ENCODE assay signal across 10 cellular contexts in the genomic region with DNA sequence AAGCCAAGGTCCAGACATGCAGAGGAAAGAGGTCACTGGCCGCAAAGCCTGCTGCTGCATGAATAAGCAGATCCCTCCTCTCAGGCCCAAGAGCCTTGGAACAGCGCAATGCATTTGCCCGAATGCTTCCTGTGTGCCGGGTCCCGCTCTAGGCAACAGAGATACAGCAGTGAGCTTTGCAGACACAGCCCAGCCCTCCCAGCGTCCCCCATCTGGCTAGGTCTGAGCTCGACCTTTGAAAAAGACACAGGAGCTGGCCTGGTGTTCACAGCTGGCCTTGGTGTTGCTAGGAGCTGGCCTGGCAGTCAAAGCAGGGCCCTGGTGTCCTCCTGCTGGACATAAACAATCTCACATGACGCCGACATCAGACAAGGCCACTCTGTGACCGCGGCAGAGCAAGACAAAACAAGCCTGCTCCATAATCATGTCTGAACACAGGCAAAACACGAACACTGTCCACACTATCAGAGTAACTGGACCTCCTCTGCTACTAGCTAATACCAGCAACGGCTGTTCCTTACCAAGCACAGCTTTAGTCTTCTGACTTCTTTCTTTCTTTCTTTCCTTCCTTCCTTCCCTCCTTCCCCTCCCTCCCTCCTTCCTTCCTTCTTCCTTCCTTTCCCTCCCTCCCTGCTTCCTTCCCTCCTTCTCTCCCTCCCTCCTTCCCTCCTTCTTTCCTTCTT. TPM values are rescaled to one million over a fixed set of nuclear protein-coding genes. Genes with fewer than 3 reads are reported as not detected.
DNase-seq lines count a peak whose midpoint lies in the region; ATAC-seq and TF ChIP-seq lines count a peak whose summit lies in the region.
"Had no signal": no experiment of that assay in that cellular context is flagged by ENCODE, and none has a peak within 500 bp of the region (broad histone marks: within the 10 kb centered on the region; RNA-seq: fewer than 3 reads in every experiment).

No MANE protein-coding gene starts in this region.

- peak overlapping the region; percentile 61 for H3K27ac ChIP-seq in fibroblast of lung (ENCODE audit: insufficient read depth, low read length)
- H3K27ac ChIP-seq in thymus (ENCODE audit: low read depth) = peak overlapping the region; percentile 56
- H3K27ac ChIP-seq: vagina had no signal

- peak in 1 of 2 donors; percentile 18 for TF ChIP-seq CTCF in fibroblast of lung (conservative IDR thresholded peaks at IDR 0.05 in 1 of 2, IDR thresholded peaks at IDR 0.05 in 1 of 2; ENCODE audit: low read depth in 1 of 2, low read length in 2 of 2)
- TF ChIP-seq CTCF in mucosa of descending colon (IDR thresholded peaks at IDR 0.05) = no peak

- H4K20me1 ChIP-seq in fibroblast of lung (ENCODE audit: control insufficient read depth, extremely low read depth, insufficient read depth, low read length) = no peaks in the 10 kb centered on the region

- no peaks in the 10 kb centered on the region for H3K79me2 ChIP-seq in fibroblast of lung (ENCODE audit: control insufficient read depth, insufficient read depth, low read length)

- H3K27me3 ChIP-seq in fibroblast of lung (ENCODE audit: control insufficient read depth, insufficient read depth, low read length) (no peaks in the 10 kb centered on the region), thymus (ENCODE audit: control insufficient read depth, insufficient read depth) (no peaks in the 10 kb centered on the region)
- H3K27me3 ChIP-seq: vagina had no signal

- H3K9me3 ChIP-seq in fibroblast of lung (ENCODE audit: control insufficient read depth, insufficient read depth, low read depth, low read length) (no peaks in the 10 kb centered on the region), mucosa of descending colon (no peaks in the 10 kb centered on the region), thymus (ENCODE audit: control insufficient read depth) (no peaks in the 10 kb centered on the region)
- H3K9me3 ChIP-seq: vagina had no signal

- no peak overlapping the region for H3K4me3 ChIP-seq in fibroblast of lung (replicated peaks in 1 of 4; ENCODE audit: control extremely low read depth in 1 of 4, insufficient read depth in 1 of 4, low read depth in 3 of 4, low read length in 4 of 4)
- no peak overlapping the region for H3K4me3 ChIP-seq in mucosa of descending colon
- no peak overlapping the region for H3K4me3 ChIP-seq in thymus (ENCODE audit: low read length)
- H3K4me3 ChIP-seq: vagina had no signal

- peak overlapping the region; percentile 42 for H3K9ac ChIP-seq in fibroblast of lung (ENCODE audit: insufficient read depth, low read length)

- intact Hi-C loops in mucosa of descending colon (cut with DNase I, micrococcal nuclease) = no loop called here

- H3K4me1 ChIP-seq in fibroblast of lung (ENCODE audit: control insufficient read depth, extremely low read depth, insufficient read depth, low read length) (peaks cover 7% of the 10 kb centered on the region), mucosa of descending colon (ENCODE audit: low read depth) (peaks cover 1% of the 10 kb centered on the region), thymus (ENCODE audit: control insufficient read depth, insufficient read depth, low read length) (no peaks in the 10 kb centered on the region)
- H3K4me1 ChIP-seq: vagina had no signal

- H3K4me2 ChIP-seq in fibroblast of lung (ENCODE audit: extremely low read depth, insufficient read depth, low read length) = peak overlapping the region; percentile 44

- peak; percentile 14 for ATAC-seq in mucosa of descending colon
- ATAC-seq in GM21723 (IDR thresholded peaks at IDR 0.05; ENCODE audit: unreplicated experiment) = no peak
- ATAC-seq in GM18909 (IDR thresholded peaks at IDR 0.05; ENCODE audit: poor library complexity, unreplicated experiment) = no peak

- WGBS in thymus = 88% methylated on average over 13 of the region's 13 CpGs

- DNase-seq in SK-N-DZ (ENCODE audit: low spot score) (peak; percentile 72), fibroblast of lung (ENCODE audit: low read depth in 2 of 2) (peak; percentile 31 to 42), mucosa of descending colon (peak in 1 of 3 donors; percentile 24), KG1 (lab: John Stamatoyannopoulos, UW) (no peak), NCI-H2081 treated with DMSO at 0.1 percent for 48 hours (lab: John Stamatoyannopoulos, UW) (no peak)
- DNase-seq: naive B cell had no signal

- peak overlapping the region; percentile 96 for H2AFZ ChIP-seq in fibroblast of lung (ENCODE audit: low read length)

- H3K36me3 ChIP-seq in fibroblast of lung (ENCODE audit: control insufficient read depth, insufficient read depth, low read length) (no peaks in the 10 kb centered on the region), mucosa of descending colon (ENCODE audit: low read depth) (no peaks in the 10 kb centered on the region), thymus (ENCODE audit: control insufficient read depth, insufficient read depth) (no peaks in the 10 kb centered on the region)
- H3K36me3 ChIP-seq: vagina had no signal

RNA-seq across cellular contexts. Expression of a gene that starts 5.7 kb away (rescaled TPM):
- polyA plus RNA-seq in SK-N-DZ (2014; cell fraction: cytosol; rRNA removed) = 3.7 and 4.4 TPM in 2 replicates
- polyA plus RNA-seq in SK-N-DZ (2014; cell fraction: nucleus; rRNA removed) = 0.30 and 1.8 TPM in 2 replicates
- 3.8 and 3.9 TPM in 2 replicates for total RNA-seq in fibroblast of lung
- 1.2 and 1.5 TPM in 2 replicates for polyA plus RNA-seq in fibroblast of lung
- 2.5 and 3.3 TPM in 2 replicates for polyA plus RNA-seq in fibroblast of lung (2012)
- not detected in 2 replicates for polyA minus RNA-seq in fibroblast of lung (ENCODE audit: low replicate concordance)
- total RNA-seq in mucosa of descending colon = 1 to 10 TPM; 4.0 to 9.5 (median 8.1) TPM
- polyA plus RNA-seq in thymus = 4.8 TPM

RNA-seq across cellular contexts. Expression of a gene that starts 21.3 kb away (rescaled TPM):
- 48.8 and 53.6 TPM in 2 replicates for polyA plus RNA-seq in SK-N-DZ (2014; cell fraction: cytosol; rRNA removed)
- 22.6 and 23.8 TPM in 2 replicates for polyA plus RNA-seq in SK-N-DZ (2014; cell fraction: nucleus; rRNA removed)
- total RNA-seq in fibroblast of lung = 16.2 and 16.7 TPM in 2 replicates
- polyA plus RNA-seq in fibroblast of lung = 24.0 and 26.8 TPM in 2 replicates
- 36.5 and 37.6 TPM in 2 replicates for polyA plus RNA-seq in fibroblast of lung (2012)
- 111 and 148 TPM in 2 replicates for polyA minus RNA-seq in fibroblast of lung (ENCODE audit: low replicate concordance)
- total RNA-seq in mucosa of descending colon = 10 to 100 TPM; 31.7 to 88.8 (median 42.1) TPM
- 23.5 TPM for polyA plus RNA-seq in thymus

RNA-seq across cellular contexts. Expression of a gene that starts 27.9 kb away (rescaled TPM):
- 5.5 and 6.4 TPM in 2 replicates for polyA plus RNA-seq in SK-N-DZ (2014; cell fraction: cytosol; rRNA removed)
- 24.2 and 29.8 TPM in 2 replicates for polyA plus RNA-seq in SK-N-DZ (2014; cell fraction: nucleus; rRNA removed)
- total RNA-seq in fibroblast of lung (3.9 and 4.0 TPM in 2 replicates), mucosa of descending colon (10 to 100 TPM; 29.5 to 40.1 (median 31.7) TPM)
- polyA plus RNA-seq in fibroblast of lung (15.1 and 20.5 TPM in 2 replicates), thymus (41.0 TPM)
- polyA plus RNA-seq in fibroblast of lung (2012) = 14.8 and 17.3 TPM in 2 replicates
- 62.3 and 81.6 TPM in 2 replicates for polyA minus RNA-seq in fibroblast of lung (ENCODE audit: low replicate concordance)

RNA-seq across cellular contexts. Expression of a gene that starts 41.0 kb away (rescaled TPM):
- polyA plus RNA-seq in SK-N-DZ (2014; cell fraction: cytosol; rRNA removed) = 23.4 and 29.0 TPM in 2 replicates
- 49.0 and 70.3 TPM in 2 replicates for polyA plus RNA-seq in SK-N-DZ (2014; cell fraction: nucleus; rRNA removed)
- total RNA-seq in fibroblast of lung (61.9 and 89.2 TPM in 2 replicates), mucosa of descending colon (100 to 1,000 TPM in 2 of 3 donors, 10 to 100 TPM in 1; 85.7 to 136 (median 121) TPM)
- polyA plus RNA-seq in fibroblast of lung (20.9 and 34.2 TPM in 2 replicates), thymus (75.3 TPM)
- polyA plus RNA-seq in fibroblast of lung (2012) = 64.4 and 87.6 TPM in 2 replicates
- polyA minus RNA-seq in fibroblast of lung (ENCODE audit: low replicate concordance) = 99.4 and 154 TPM in 2 replicates

Comparison
In these comparisons a context has a peak if more than half of its experiments do, and no peak if none do; other contexts are left out.
1. DNase-seq: peak in SK-N-DZ (single experiment) and fibroblast of lung (2 of 2); none in KG1 (single experiment) and NCI-H2081 treated with DMSO at 0.1 percent for 48 hours (single experiment).